Comparison of ENCODE assay signal across 21 cellular contexts in genomic region chr15:100187677-100188076, GRCh38.
"Had no signal": no experiment of that assay in that cellular context is flagged by ENCODE, and none has a peak within 500 bp of the region (broad histone marks: within the 10 kb centered on the region; RNA-seq: fewer than 3 reads in every experiment).

No MANE protein-coding gene starts in this region.

- H3K9me3 Mint-ChIP-seq: naive thymus-derived CD4-positive, alpha-beta T cell; stimulated activated effector memory CD8-positive, alpha-beta T cell treated with anti-CD3 and anti-CD28 coated beads, Interleukin-12 subunit alpha, Interleukin-12 subunit beta, amount 100 ng/mL, for 72 hours had no signal

- H3K4me1 Mint-ChIP-seq: stimulated activated effector memory CD8-positive, alpha-beta T cell treated with anti-CD3 and anti-CD28 coated beads, Interleukin-12 subunit alpha, Interleukin-12 subunit beta, amount 100 ng/mL, for 72 hours had no signal

- H3K4me2 ChIP-seq: smooth muscle cell had no signal

- ATAC-seq: esophagus mucosa; heart left ventricle; left cardiac atrium; left ventricle myocardium superior; naive thymus-derived CD4-positive, alpha-beta T cell; stimulated activated effector memory CD8-positive, alpha-beta T cell treated with anti-CD3 and anti-CD28 coated beads, Interleukin-12 subunit alpha, Interleukin-12 subunit beta, amount 100 ng/mL, for 72 hours; stimulated activated naive CD8-positive, alpha-beta T cell treated with anti-CD3 and anti-CD28 coated beads, Interleukin-15, Interleukin-2, amounts not matched to agents 100 U/mL and 50 U/mL, for 24 hours had no signal

- H3K9me3 ChIP-seq: heart left ventricle, suprapubic skin, tibial artery, upper lobe of left lung had no signal

- H3K36me3 Mint-ChIP-seq: stimulated activated effector memory CD8-positive, alpha-beta T cell treated with anti-CD3 and anti-CD28 coated beads, Interleukin-12 subunit alpha, Interleukin-12 subunit beta, amount 100 ng/mL, for 72 hours had no signal

- H3K27me3 ChIP-seq: heart left ventricle, suprapubic skin, tibial artery, upper lobe of left lung had no signal

- H3K27ac ChIP-seq: dorsolateral prefrontal cortex, heart left ventricle, suprapubic skin, tibial artery, upper lobe of left lung had no signal

- H3K36me3 ChIP-seq: heart left ventricle, suprapubic skin, tibial artery, upper lobe of left lung had no signal

- DNase-seq: central memory CD4-positive, alpha-beta T cell; cortex of kidney; dorsolateral prefrontal cortex; effector CD8-positive, alpha-beta T cell; heart left ventricle; hippocampal formation; left cardiac atrium; left ventricle myocardium superior; mesenchymal stem cell; naive thymus-derived CD4-positive, alpha-beta T cell; nephron progenitor cell; stimulated activated CD4-positive, alpha-beta T cell treated with anti-CD3 and anti-CD28 coated beads, Interleukin-4, amount 100 ng/mL, for 1 hour; stimulated activated CD8-positive, alpha-beta memory T cell treated with anti-CD3 and anti-CD28 coated beads, Interleukin-4, amount 100 ng/mL, for 48 hours; stimulated activated naive CD8-positive, alpha-beta T cell treated with anti-CD3 and anti-CD28 coated beads, Interleukin-15, Interleukin-2, amounts not matched to agents 100 U/mL and 50 U/mL, for 24 hours; upper lobe of left lung had no signal

- H3K4me3 Mint-ChIP-seq: naive thymus-derived CD4-positive, alpha-beta T cell; nephron progenitor cell; stimulated activated effector memory CD8-positive, alpha-beta T cell treated with anti-CD3 and anti-CD28 coated beads, Interleukin-12 subunit alpha, Interleukin-12 subunit beta, amount 100 ng/mL, for 72 hours had no signal

- H3K4me3 ChIP-seq: dorsolateral prefrontal cortex, heart left ventricle, lung, smooth muscle cell, suprapubic skin, tibial artery, upper lobe of left lung had no signal

- H3K27ac Mint-ChIP-seq: naive thymus-derived CD4-positive, alpha-beta T cell; stimulated activated effector memory CD8-positive, alpha-beta T cell treated with anti-CD3 and anti-CD28 coated beads, Interleukin-12 subunit alpha, Interleukin-12 subunit beta, amount 100 ng/mL, for 72 hours had no signal

- H3K4me1 ChIP-seq: heart left ventricle, tibial artery, upper lobe of left lung had no signal
